ENCODE assay signal across 1 cellular context in the genomic region with DNA sequence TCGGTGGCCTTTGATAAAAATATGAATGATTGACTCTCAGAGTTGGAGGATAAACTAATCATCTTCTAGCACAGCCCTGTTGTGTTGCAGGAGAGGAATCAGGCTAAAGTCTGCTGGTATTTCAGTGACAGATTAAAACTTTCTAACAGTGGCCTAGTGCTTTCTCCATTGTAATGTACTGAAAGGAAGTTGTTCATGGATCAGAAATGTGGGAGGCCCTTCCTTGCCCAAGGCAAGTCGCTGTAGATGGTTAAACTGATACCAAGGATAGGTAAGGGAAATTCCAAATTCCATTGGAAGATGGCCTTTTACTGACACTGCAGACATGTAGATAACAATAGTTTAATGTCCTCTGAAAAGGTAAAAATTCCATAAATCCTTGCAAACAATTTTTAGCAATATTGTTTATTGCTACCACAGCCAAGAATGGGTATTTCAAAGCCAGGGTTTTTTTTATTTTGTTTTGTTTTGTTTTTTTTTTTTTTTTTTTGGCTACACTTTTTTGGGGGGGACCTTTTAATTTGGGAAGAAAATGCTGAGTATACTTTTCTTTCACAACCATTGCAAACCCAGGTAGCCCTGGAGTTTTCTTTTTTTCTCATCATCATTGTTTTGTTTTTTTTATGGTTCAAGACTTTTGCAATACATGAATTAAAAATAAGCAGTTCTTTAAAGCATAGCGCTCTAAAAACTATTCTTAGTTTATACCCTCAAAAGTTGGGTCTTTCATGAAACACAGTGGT.
TF ChIP-seq lines count a peak whose summit lies in the region.

No MANE protein-coding gene starts in this region.

TF ChIP-seq in GM23338, 12 proteins besides CTCF, POLR2A, EP300 and RAD21 (continued from another document):
- TF ChIP-seq EZH2 (IDR thresholded peaks at IDR 0.05; ENCODE audit: low read depth, unreplicated experiment): no peak
